ENCODE assay signal across 14 cellular contexts in the genomic region with DNA sequence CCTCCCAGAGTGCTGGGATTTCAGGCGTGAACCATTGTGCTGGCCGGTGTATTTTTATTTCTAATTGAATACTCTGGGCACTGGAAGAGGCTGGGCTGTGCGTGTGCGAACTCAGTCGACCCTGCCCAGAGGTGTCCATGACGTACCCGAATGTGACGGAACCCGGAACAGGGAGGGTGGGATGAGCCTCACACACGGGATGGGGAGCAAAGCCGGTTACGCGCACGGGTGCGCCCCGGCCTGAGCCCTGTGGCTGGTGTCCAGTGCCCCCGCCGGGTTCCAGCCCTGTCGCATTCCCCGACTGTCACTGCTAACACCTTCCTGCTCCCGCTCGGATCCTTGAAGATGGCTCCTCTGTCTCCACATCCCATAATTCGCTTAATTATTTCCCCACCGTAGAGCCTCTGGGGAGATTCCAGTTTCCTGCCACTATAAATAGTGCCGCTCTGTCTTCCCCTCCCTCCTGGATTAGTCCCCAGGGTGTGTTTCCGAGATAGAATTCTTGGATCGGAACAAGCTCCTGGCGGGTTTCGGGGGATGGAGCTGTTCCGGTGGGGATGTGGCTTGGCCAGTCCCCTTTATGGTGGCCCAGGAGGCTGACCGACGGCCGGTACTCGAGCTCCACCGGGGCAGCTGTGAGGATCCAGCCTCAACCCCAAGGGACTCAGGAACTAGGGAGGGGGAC. TPM values are rescaled to one million over a fixed set of nuclear protein-coding genes. Genes with fewer than 3 reads are reported as not detected.
A peak's percentile ranks its signal among the peaks of the same experiment; 100 is the strongest.
DNase-seq lines count a peak whose midpoint lies in the region; ATAC-seq and TF ChIP-seq lines count a peak whose summit lies in the region.
"Had no signal": no experiment of that assay in that cellular context is flagged by ENCODE, and none has a peak within 500 bp of the region (broad histone marks: within the 10 kb centered on the region; RNA-seq: fewer than 3 reads in every experiment).

No MANE protein-coding gene starts in this region.

- no peak overlapping the region for H3K4me3 Mint-ChIP-seq in natural killer cell
- H3K4me3 Mint-ChIP-seq: activated naive CD4-positive, alpha-beta T cell treated with anti-CD3 and anti-CD28 coated beads, Interleukin-2, amount 50 U/mL, for 24 hours; B cell; stimulated activated naive CD8-positive, alpha-beta T cell treated with anti-CD3 and anti-CD28 coated beads, Interleukin-15, amount 100 ng/mL, for 72 hours had no signal

- ATAC-seq in right cardiac atrium = peak; percentile 48 to 74
- ATAC-seq in natural killer cell = no peak
- ATAC-seq: activated CD4-positive, CD25-positive, alpha-beta regulatory T cell treated with anti-CD3 and anti-CD28 coated beads, Interleukin-2, amount 50 U/mL, for 24 hours; stimulated activated naive CD8-positive, alpha-beta T cell treated with anti-CD3 and anti-CD28 coated beads, Interleukin-15, amount 100 ng/mL, for 72 hours had no signal

- no peaks in the 10 kb centered on the region for H3K9me2 ChIP-seq in GM23248 (ENCODE audit: insufficient read depth)

- H3K27ac Mint-ChIP-seq in natural killer cell = no peak overlapping the region
- H3K27ac Mint-ChIP-seq: activated naive CD4-positive, alpha-beta T cell treated with anti-CD3 and anti-CD28 coated beads, Interleukin-2, amount 50 U/mL, for 24 hours; B cell had no signal

- peak; percentile 80 for DNase-seq in GM23248
- no peak for DNase-seq in caudate nucleus (lab: John Stamatoyannopoulos, UW)
- peak; percentile 80 to 87 (median 82) for DNase-seq in right cardiac atrium
- DNase-seq in natural killer cell = no peak
- DNase-seq in activated CD8-positive, alpha-beta memory T cell treated with anti-CD3 and anti-CD28 coated beads, Interleukin-2, amount 50 U/mL, for 4 hours = no peak
- DNase-seq in stimulated activated CD4-positive, alpha-beta T cell treated with anti-CD3 and anti-CD28 coated beads, Interleukin-4, amount 100 ng/mL, for 4 hours = no peak
- DNase-seq in activated T-cell treated with anti-CD3 and anti-CD28 coated beads, Interleukin-2, amount 50 U/mL, for 1 hour = no peak
- DNase-seq: NCI-H1105 treated with DMSO at 0.1 percent for 48 hours; small intestine; stimulated activated naive CD8-positive, alpha-beta T cell treated with anti-CD3 and anti-CD28 coated beads, Interleukin-15, amount 100 ng/mL, for 72 hours had no signal

- no peak for TF ChIP-seq CTCF in natural killer cell (IDR thresholded peaks at IDR 0.05)

- peaks cover 6% of the 10 kb centered on the region; the same call in 1 of the 2 replicates for H3K36me3 ChIP-seq in GM23248 (ENCODE audit: low read depth)

- H3K27ac ChIP-seq in GM23248 (peak overlapping the region; percentile 71), caudate nucleus (ENCODE audit: low read depth, low read length) (peak overlapping the region; percentile 13), right cardiac atrium (ENCODE audit: low read length) (peak overlapping the region; percentile 46), skin epidermis (peak overlapping the region in 16 of 21 experiments; percentile 18 to 96 (median 60))

- H3K4me3 ChIP-seq in GM23248 = peak overlapping the region; percentile 43
- H3K4me3 ChIP-seq in right cardiac atrium (ENCODE audit: low read length) = no peak overlapping the region
- H3K4me3 ChIP-seq in skin epidermis = no peak overlapping the region

- H4K20me1 ChIP-seq in GM23248 (ENCODE audit: insufficient read depth) = no peaks in the 10 kb centered on the region

- H3K36me3 Mint-ChIP-seq in natural killer cell = no peaks in the 10 kb centered on the region

- intact Hi-C loops in right cardiac atrium (cut with DNase I) = no loop called here
- intact Hi-C loops in natural killer cell (cut with micrococcal nuclease) = no loop called here

- peak overlapping the region; percentile 63 for H3K9ac ChIP-seq in GM23248

- no peaks in the 10 kb centered on the region for H3F3A ChIP-seq in GM23248 (ENCODE audit: insufficient read depth)

- no peaks in the 10 kb centered on the region for H3K9me3 Mint-ChIP-seq in natural killer cell
- H3K9me3 Mint-ChIP-seq: activated naive CD4-positive, alpha-beta T cell treated with anti-CD3 and anti-CD28 coated beads, Interleukin-2, amount 50 U/mL, for 24 hours; stimulated activated naive CD8-positive, alpha-beta T cell treated with anti-CD3 and anti-CD28 coated beads, Interleukin-15, amount 100 ng/mL, for 72 hours had no signal

- peaks cover 75% of the 10 kb centered on the region for H3K79me2 ChIP-seq in GM23248 (ENCODE audit: insufficient read depth)

- WGBS in GM23248 (ENCODE audit: low coverage in 1 of 2, low lambda C conversion rate in 2 of 2, missing lambda C conversion rate in 2 of 2), 2 experiments = 21 to 22% methylated on average over 30 to 35 of the region's 35 CpGs
- WGBS in right cardiac atrium = 29% methylated on average over 35 of the region's 35 CpGs

- no peak overlapping the region for H2AFZ ChIP-seq in GM23248

- H3K4me1 ChIP-seq in GM23248 (ENCODE audit: insufficient read depth) = peaks cover 33% of the 10 kb centered on the region
- H3K4me1 ChIP-seq in right cardiac atrium (ENCODE audit: control insufficient read depth, insufficient read depth, low read length) = peaks cover 23% of the 10 kb centered on the region

- in situ Hi-C loops in GM23248 (cut with MboI) = no loop called here

- H3K27me3 ChIP-seq in GM23248 (replicated peaks; ENCODE audit: insufficient read depth) = no peaks in the 10 kb centered on the region
- H3K27me3 ChIP-seq in right cardiac atrium (ENCODE audit: control insufficient read depth, insufficient read depth) = no peaks in the 10 kb centered on the region

- H3K9me3 ChIP-seq in GM23248 (ENCODE audit: low read depth) = no peaks in the 10 kb centered on the region
- no peaks in the 10 kb centered on the region for H3K9me3 ChIP-seq in right cardiac atrium (ENCODE audit: control insufficient read depth, low read length)

- H3K27me3 Mint-ChIP-seq in natural killer cell (ENCODE audit: low read depth in 2 of 2) = no peaks in the 10 kb centered on the region
- H3K27me3 Mint-ChIP-seq: activated naive CD4-positive, alpha-beta T cell treated with anti-CD3 and anti-CD28 coated beads, Interleukin-2, amount 50 U/mL, for 24 hours; B cell; stimulated activated naive CD8-positive, alpha-beta T cell treated with anti-CD3 and anti-CD28 coated beads, Interleukin-15, amount 100 ng/mL, for 72 hours had no signal

- H3K4me2 ChIP-seq in GM23248 (ENCODE audit: unreplicated experiment) = peak overlapping the region; percentile 50

- H3K4me1 Mint-ChIP-seq in natural killer cell = peaks cover 0 to 5% of the 10 kb centered on the region in 2 donors
- H3K4me1 Mint-ChIP-seq: activated naive CD4-positive, alpha-beta T cell treated with anti-CD3 and anti-CD28 coated beads, Interleukin-2, amount 50 U/mL, for 24 hours; B cell had no signal

RNA-seq across cellular contexts. Expression of a gene that starts 22.0 kb away (rescaled TPM):
- total RNA-seq in GM23248 (2014; rRNA removed; shearing (Covaris generic)) = 64.5 and 70.4 TPM in 2 replicates
- polyA plus RNA-seq in GM23248 (2016; fragmentation: Nextera tagmentation; extraction: Ambion mirVana) = 7.5 and 11.9 TPM in 2 replicates
- total RNA-seq in right cardiac atrium = 10 to 100 TPM; 18.0 to 44.5 (median 20.5) TPM
- 13.4 TPM for polyA plus RNA-seq in right cardiac atrium
- 100 to 1,000 TPM in 1 of 3 donors, 10 to 100 TPM in 2; 92.0 to 106 (median 94.3) TPM for total RNA-seq in natural killer cell

RNA-seq across cellular contexts. Expression of a gene that starts 48.3 kb away (rescaled TPM):
- total RNA-seq in GM23248 (2014; rRNA removed; shearing (Covaris generic)) = 298 and 323 TPM in 2 replicates
- 601 and 607 TPM in 2 replicates for polyA plus RNA-seq in GM23248 (2016; fragmentation: Nextera tagmentation; extraction: Ambion mirVana)
- total RNA-seq in right cardiac atrium = 100 to 1,000 TPM; 300 to 374 (median 359) TPM
- 713 TPM for polyA plus RNA-seq in right cardiac atrium
- total RNA-seq in natural killer cell = 100 to 1,000 TPM; 108 to 126 (median 121) TPM

RNA-seq across cellular contexts. Expression of a gene that starts 53.5 kb away (rescaled TPM):
- 64.1 and 66.5 TPM in 2 replicates for total RNA-seq in GM23248 (2014; rRNA removed; shearing (Covaris generic))
- polyA plus RNA-seq in GM23248 (2016; fragmentation: Nextera tagmentation; extraction: Ambion mirVana) (4.3 and 4.6 TPM in 2 replicates), right cardiac atrium (64.5 TPM)
- total RNA-seq in right cardiac atrium (10 to 100 TPM; 56.9 to 62.0 (median 57.7) TPM), natural killer cell (10 to 100 TPM; 51.5 to 61.1 (median 54.0) TPM)

RNA-seq across cellular contexts. Expression of a gene that starts 56.9 kb away (rescaled TPM):
- 172 and 233 TPM in 2 replicates for total RNA-seq in GM23248 (2014; rRNA removed; shearing (Covaris generic))
- polyA plus RNA-seq in GM23248 (2016; fragmentation: Nextera tagmentation; extraction: Ambion mirVana) = 336 and 347 TPM in 2 replicates
- total RNA-seq in right cardiac atrium = 100 to 1,000 TPM; 110 to 145 (median 131) TPM
- polyA plus RNA-seq in right cardiac atrium = 179 TPM
- total RNA-seq in natural killer cell = 100 to 1,000 TPM in 1 of 3 donors, 10 to 100 TPM in 2; 77.3 to 105 (median 91.6) TPM

Comparison
In these comparisons a context has a peak if more than half of its experiments do, and no peak if none do; other contexts are left out.
1. DNase-seq: peak in GM23248 (single experiment) and right cardiac atrium (3 of 3); none in caudate nucleus (0 of 61), natural killer cell (single experiment), activated CD8-positive, alpha-beta memory T cell treated with anti-CD3 and anti-CD28 coated beads, Interleukin-2, amount 50 U/mL, for 4 hours (single experiment), stimulated activated CD4-positive, alpha-beta T cell treated with anti-CD3 and anti-CD28 coated beads, Interleukin-4, amount 100 ng/mL, for 4 hours (0 of 2) and activated T-cell treated with anti-CD3 and anti-CD28 coated beads, Interleukin-2, amount 50 U/mL, for 1 hour (single experiment).
2. H3K27ac ChIP-seq: peak in every context shown above with its lines; median percentile 71 in GM23248; 60 in skin epidermis; 46 in right cardiac atrium; 13 in caudate nucleus.
3. ATAC-seq: peak in right cardiac atrium (2 of 2); none in natural killer cell (0 of 3).